18 cellular contexts compared by ENCODE assay signal in the genomic region with DNA sequence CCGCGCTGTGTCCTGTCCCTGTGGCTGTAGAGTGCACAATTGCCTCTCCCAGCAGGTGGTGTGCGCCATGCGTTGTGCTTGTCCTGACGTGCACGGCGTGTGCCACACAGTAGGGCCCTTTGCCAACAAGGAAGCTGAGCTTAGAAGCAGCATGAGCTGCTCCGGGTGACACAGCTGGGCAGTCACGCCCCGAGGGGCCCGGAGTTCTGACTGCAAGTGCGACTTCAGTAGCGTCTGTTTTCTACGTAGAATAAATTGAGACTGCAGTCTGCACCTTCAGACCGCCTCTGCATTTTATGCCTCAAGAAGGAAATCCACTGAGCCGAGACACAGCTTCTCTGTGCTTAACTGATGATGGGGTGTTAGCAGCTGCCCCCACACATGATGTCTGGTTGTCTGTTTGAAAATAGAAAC.
A peak's percentile ranks its signal among the peaks of the same experiment; 100 is the strongest.
DNase-seq lines count a peak whose midpoint lies in the region; ATAC-seq and TF ChIP-seq lines count a peak whose summit lies in the region.
"Had no signal": no experiment of that assay in that cellular context is flagged by ENCODE, and none has a peak within 500 bp of the region (broad histone marks: within the 10 kb centered on the region; RNA-seq: fewer than 3 reads in every experiment).

No MANE protein-coding gene starts in this region.

- DNase-seq in heart left ventricle (peak in 1 of 5 donors; percentile 51), left ventricle myocardium inferior (no peak), NCI-H69 (lab: John Stamatoyannopoulos, UW) (peak; percentile 2), left kidney (ENCODE audit: low read depth, low spot score) (peak; percentile 79), superior temporal gyrus (ENCODE audit: extremely low spot score) (peak; percentile 24), ovary (no peak)
- DNase-seq: activated CD4-positive, alpha-beta T cell treated with anti-CD3 and anti-CD28 coated beads for 36 hours; activated T-cell treated with anti-CD3 and anti-CD28 coated beads, Interleukin-2, amount 50 U/mL, for 48 hours; adrenal gland; KG1; NCI-H446 treated with DMSO at 0.1 percent for 48 hours; stimulated activated CD4-positive, alpha-beta T cell treated with anti-CD3 and anti-CD28 coated beads, Interleukin-4, amount 100 ng/mL, for 4 hours; stimulated activated naive B cell treated with anti-CD40 and anti-IgM and Interleukin-4, amounts not matched to agents 10 μg/mL and 1 μg/mL and 100 μg/mL, for 72 hours had no signal

- H3K9me3 ChIP-seq in heart left ventricle (no peaks in the 10 kb centered on the region), left ventricle myocardium inferior (replicated peaks) (no peaks in the 10 kb centered on the region), ovary (no peaks in the 10 kb centered on the region)
- H3K9me3 ChIP-seq: adrenal gland had no signal

- H3K4me3 ChIP-seq in heart left ventricle, result no peak overlapping the region
- no peak overlapping the region for H3K4me3 ChIP-seq in left ventricle myocardium inferior
- no peak overlapping the region for H3K4me3 ChIP-seq in ovary
- H3K4me3 ChIP-seq: adrenal gland had no signal

- peaks cover 0 to 27% (median 0%) of the 10 kb centered on the region in 9 donors for H3K36me3 ChIP-seq in heart left ventricle
- peaks cover 15% of the 10 kb centered on the region for H3K36me3 ChIP-seq in left ventricle myocardium inferior
- no peaks in the 10 kb centered on the region for H3K36me3 ChIP-seq in ovary
- H3K36me3 ChIP-seq: adrenal gland had no signal

- TF ChIP-seq POLR2A in heart left ventricle (IDR thresholded peaks at IDR 0.05), result no peak
- TF ChIP-seq POLR2A in ovary (IDR thresholded peaks at IDR 0.05), result no peak

- peak in 3 of 4 donors; percentile 14 to 22 (median 18) for ATAC-seq in heart left ventricle
- no peak for ATAC-seq in GM19324 (IDR thresholded peaks at IDR 0.05; ENCODE audit: low FRiP score, unreplicated experiment)
- ATAC-seq in GM19035 (IDR thresholded peaks at IDR 0.05; ENCODE audit: unreplicated experiment), result no peak
- ATAC-seq: activated CD4-positive, alpha-beta T cell treated with anti-CD3 and anti-CD28 coated beads for 36 hours; HCT116; sciatic nerve had no signal

- TF ChIP-seq EP300 in ovary (IDR thresholded peaks at IDR 0.05), result no peak

- 72 to 85% (median 73%) methylated on average over 10 to 16 of the region's 16 CpGs for WGBS in heart left ventricle, 4 donors
- 89 to 90% (median 89%) methylated on average over 16 of the region's 16 CpGs for WGBS in ovary, 3 donors

- intact Hi-C loops in heart left ventricle (cut with DNase I) (no loop called here), left ventricle myocardium inferior (cut with micrococcal nuclease) (no loop called here), ovary (cut with DNase I) (no loop called here)

- no peaks in the 10 kb centered on the region for H3K27me3 ChIP-seq in heart left ventricle
- no peaks in the 10 kb centered on the region for H3K27me3 ChIP-seq in left ventricle myocardium inferior (ENCODE audit: low read depth)
- H3K27me3 ChIP-seq in ovary, result no peaks in the 10 kb centered on the region
- H3K27me3 ChIP-seq: adrenal gland had no signal

- H3K27ac ChIP-seq in heart left ventricle, result no peak overlapping the region
- no peak overlapping the region for H3K27ac ChIP-seq in left ventricle myocardium inferior (replicated peaks)
- no peak overlapping the region for H3K27ac ChIP-seq in ovary
- H3K27ac ChIP-seq: adrenal gland, epithelial cell of prostate had no signal

- no peak for TF ChIP-seq CTCF in heart left ventricle (IDR thresholded peaks at IDR 0.05)
- no peak for TF ChIP-seq CTCF in left ventricle myocardium inferior (IDR thresholded peaks at IDR 0.05; ENCODE audit: borderline replicate concordance)
- no peak for TF ChIP-seq CTCF in ovary (IDR thresholded peaks at IDR 0.05)

- H3K4me1 ChIP-seq in heart left ventricle, result peaks cover 0 to 7% (median 0%) of the 10 kb centered on the region in 12 donors
- H3K4me1 ChIP-seq in left ventricle myocardium inferior, result no peaks in the 10 kb centered on the region
- H3K4me1 ChIP-seq in ovary (ENCODE audit: insufficient read depth), result no peaks in the 10 kb centered on the region
- H3K4me1 ChIP-seq: adrenal gland had no signal

Comparison
In these comparisons a context has a peak if more than half of its experiments do, and no peak if none do; other contexts are left out.
1. ATAC-seq: peak in heart left ventricle (3 of 4); none in GM19324 (single experiment) and GM19035 (single experiment).
2. DNase-seq: peak in NCI-H69 (single experiment), left kidney (single experiment) and superior temporal gyrus (single experiment); none in left ventricle myocardium inferior (single experiment) and ovary (0 of 5).